ENCODE assay signal across 20 cellular contexts in the genomic region with DNA sequence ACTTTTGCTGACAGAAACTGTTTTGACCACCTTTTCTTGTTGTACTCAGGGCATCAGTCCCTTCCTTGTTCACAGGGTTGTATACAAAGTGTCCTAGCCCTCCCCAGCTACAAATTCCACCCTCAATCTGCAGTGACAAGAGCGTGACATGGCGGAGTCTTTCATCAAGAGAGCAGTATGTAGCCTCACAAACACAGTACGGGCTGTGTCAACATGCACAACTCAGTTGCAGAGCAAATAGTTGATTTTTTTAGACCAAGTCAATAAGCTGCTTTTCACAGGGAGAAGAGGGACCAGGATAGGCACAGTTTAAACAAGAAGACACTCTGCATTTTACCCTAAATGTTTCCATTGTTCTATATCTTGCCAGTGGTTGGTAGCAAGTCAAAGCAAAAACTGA. TPM values are rescaled to one million over a fixed set of nuclear protein-coding genes. Genes with fewer than 3 reads are reported as not detected.
"Had no signal": no experiment of that assay in that cellular context is flagged by ENCODE, and none has a peak within 500 bp of the region (broad histone marks: within the 10 kb centered on the region; RNA-seq: fewer than 3 reads in every experiment).

No MANE protein-coding gene starts in this region.

- H3K36me3 ChIP-seq: pancreas, thyroid gland had no signal

- H3K27me3 ChIP-seq: hepatocyte, thyroid gland had no signal

- H3K79me2 ChIP-seq: hepatocyte had no signal

- H2AFZ ChIP-seq: hepatocyte had no signal

- H3K4me2 ChIP-seq: hepatocyte had no signal

- ATAC-seq: activated T-cell treated with anti-CD3 and anti-CD28 coated beads, Interleukin-2, amount 50 U/mL, for 72 hours; left lobe of liver; naive thymus-derived CD8-positive, alpha-beta T cell; pancreas; right cardiac atrium; WTC11 had no signal

- H3K9me3 ChIP-seq: pancreas, thyroid gland had no signal

- H3K4me1 ChIP-seq: pancreas, thyroid gland had no signal

- H3K4me3 ChIP-seq: hepatocyte, pancreas, thyroid gland had no signal

- DNase-seq: activated CD4-positive, alpha-beta memory T cell treated with anti-CD3 and anti-CD28 coated beads for 36 hours; activated CD4-positive, alpha-beta T cell treated with anti-CD3 and anti-CD28 coated beads for 4 hours; activated effector memory CD4-positive, alpha-beta T cell treated with anti-CD3 and anti-CD28 coated beads, Interleukin-2, amount 50 U/mL, for 16 hours; activated naive CD4-positive, alpha-beta T cell treated with anti-CD3 and anti-CD28 coated beads, Interleukin-2, amount 10 ng/mL, durations not matched to agents 7 days and 5 days; activated T-cell treated with anti-CD3 and anti-CD28 coated beads, Interleukin-2, amount 50 U/mL, for 72 hours; amygdala; effector memory CD4-positive, alpha-beta T cell; glutamatergic neuron; immature natural killer cell; naive thymus-derived CD8-positive, alpha-beta T cell; pancreas; right cardiac atrium; stimulated activated CD4-positive, alpha-beta T cell treated with anti-CD3 and anti-CD28 coated beads, Interleukin-1b, Interleukin-23, amount 100 ng/mL, for 48 hours; substantia nigra; T-helper 9 cell; thyroid gland had no signal

- H3K27ac ChIP-seq: hepatocyte, pancreas, thyroid gland had no signal

RNA-seq across cellular contexts. Expression of gene HS6ST2, which starts 8.6 kb away (rescaled TPM):
- total RNA-seq: left lobe of liver; lung microvascular endothelial cell; naive thymus-derived CD8-positive, alpha-beta T cell had no signal
- polyA plus RNA-seq: naive thymus-derived CD8-positive, alpha-beta T cell had no signal
